Comparison of ENCODE assay signal across 2 cellular contexts in genomic region chr6:46057792-46058191, GRCh38.
TF ChIP-seq lines count a peak whose summit lies in the region.

No MANE protein-coding gene starts in this region.

TF ChIP-seq in liver, 16 proteins besides CTCF, POLR2A, EP300 and RAD21 (continued from another document):
- peak; percentile 40 for TF ChIP-seq YY1 (IDR thresholded peaks at IDR 0.05)
- TF ChIP-seq RXRA (IDR thresholded peaks at IDR 0.05), result peak; percentile 80 to 87
- TF ChIP-seq EGR1 (IDR thresholded peaks at IDR 0.05; ENCODE audit: low read depth in 2 of 2), result peak in 1 of 2 donors; percentile 31
- peak; percentile 47 for TF ChIP-seq MAX (IDR thresholded peaks at IDR 0.05)
- peak; percentile 68 for TF ChIP-seq HNF4G (IDR thresholded peaks at IDR 0.05)
- TF ChIP-seq REST (IDR thresholded peaks at IDR 0.05), result no peak
- no peak for TF ChIP-seq ZBTB33 (IDR thresholded peaks at IDR 0.05)

TF ChIP-seq in HepG2, 621 proteins besides CTCF, POLR2A, EP300 and RAD21:
- TF ChIP-seq ZNF687 (CRISPR knock-in tag; IDR thresholded peaks at IDR 0.05) (no peak), PRDM10 (CRISPR knock-in tag; IDR thresholded peaks at IDR 0.05; ENCODE audit: low read depth) (no peak), HDAC1 (CRISPR knock-in tag; IDR thresholded peaks at IDR 0.05) (no peak), NFRKB (IDR thresholded peaks at IDR 0.05) (no peak), TAF15 (IDR thresholded peaks at IDR 0.05; ENCODE audit: low read depth, low read length, poor library complexity, severe bottlenecking) (no peak), HOXA9 (CRISPR knock-in tag; IDR thresholded peaks at IDR 0.05; ENCODE audit: borderline replicate concordance) (no peak), ZBTB40 (IDR thresholded peaks at IDR 0.05) (no peak), ZBTB40 (CRISPR knock-in tag; IDR thresholded peaks at IDR 0.05) (no peak), THAP11 (CRISPR knock-in tag; IDR thresholded peaks at IDR 0.05) (no peak), ZNF546 (CRISPR knock-in tag; conservative IDR thresholded peaks at IDR 0.05) (no peak), ISX (CRISPR knock-in tag; conservative IDR thresholded peaks at IDR 0.05) (no peak)
